In genomic region chr1:156571959-156572662, GRCh38 we compare ENCODE assay signal across 8 cellular contexts.
DNase-seq lines count a peak whose midpoint lies in the region; ATAC-seq and TF ChIP-seq lines count a peak whose summit lies in the region.

Gene IQGAP3 (minus strand): TSS chr1:156572565. CDS start chr1:156572529, 36 bp downstream.

- DNase-seq in NCI-H524 (lab: John Stamatoyannopoulos, UW) (peak; percentile 57 to 73), coronary artery (ENCODE audit: low spot score) (peak; percentile 81), left kidney (ENCODE audit: low read depth, low spot score) (peak; percentile 96)
- DNase-seq in activated CD4-positive, alpha-beta T cell treated with anti-CD3 and anti-CD28 coated beads for 4 hours = peak; percentile 59 to 61
- DNase-seq in stimulated activated CD4-positive, alpha-beta T cell treated with anti-CD3 and anti-CD28 coated beads, Interleukin-1b, Interleukin-23, amount 100 ng/mL, for 1 hour (ENCODE audit: low read depth in 2 of 2) = peak; percentile 29 to 39

- peak within 1 kb of the TSS; percentile 66 for H3K4me3 ChIP-seq in coronary artery

- TF ChIP-seq CTCF in coronary artery (IDR thresholded peaks at IDR 0.05) = no peak

- H3K27ac ChIP-seq in coronary artery = no peak within 1 kb of the TSS

- ATAC-seq in GM18502 (IDR thresholded peaks at IDR 0.05; ENCODE audit: poor library complexity, unreplicated experiment) = peak; percentile 64
- ATAC-seq in HG03196 (IDR thresholded peaks at IDR 0.05; ENCODE audit: unreplicated experiment) = peak; percentile 73
- ATAC-seq in HG03025 (IDR thresholded peaks at IDR 0.05; ENCODE audit: low FRiP score, unreplicated experiment) = no peak

Comparison
In these comparisons a context has a peak if more than half of its experiments do, and no peak if none do; other contexts are left out.
1. DNase-seq: peak in every context shown above with its lines; median percentile 96 in left kidney; 81 in coronary artery; 65 in NCI-H524; 60 in activated CD4-positive, alpha-beta T cell treated with anti-CD3 and anti-CD28 coated beads for 4 hours; 34 in stimulated activated CD4-positive, alpha-beta T cell treated with anti-CD3 and anti-CD28 coated beads, Interleukin-1b, Interleukin-23, amount 100 ng/mL, for 1 hour.